In genomic region chr2:229252996-229253395, GRCh38 we compare ENCODE assay signal across 23 cellular contexts. TPM values are rescaled to one million over a fixed set of nuclear protein-coding genes. Genes with fewer than 3 reads are reported as not detected.
"Had no signal": no experiment of that assay in that cellular context is flagged by ENCODE, and none has a peak within 500 bp of the region (broad histone marks: within the 10 kb centered on the region; RNA-seq: fewer than 3 reads in every experiment).

No MANE protein-coding gene starts in this region.

- H3K4me3 ChIP-seq: breast epithelium, MG63 had no signal

- H3K4me1 ChIP-seq: breast epithelium had no signal

- H3K27me3 ChIP-seq: breast epithelium, MG63 had no signal

- ATAC-seq: activated CD4-positive, CD25-positive, alpha-beta regulatory T cell treated with anti-CD3 and anti-CD28 coated beads, Interleukin-2, amount 50 U/mL, for 24 hours; activated CD8-positive, alpha-beta T cell treated with anti-CD3 and anti-CD28 coated beads for 36 hours; activated T-cell treated with anti-CD3 and anti-CD28 coated beads, Interleukin-2, amount 50 U/mL, for 72 hours; Panc1 had no signal

- H3K9me3 ChIP-seq: breast epithelium, MG63 had no signal

- H3K36me3 ChIP-seq: breast epithelium had no signal

- H3K27ac ChIP-seq: breast epithelium, RWPE1 had no signal

- DNase-seq: activated CD4-positive, alpha-beta T cell treated with anti-CD3 and anti-CD28 coated beads for 4 hours; activated CD8-positive, alpha-beta memory T cell treated with anti-CD3 and anti-CD28 coated beads, Interleukin-2, amount 50 U/mL, for 4 hours; activated CD8-positive, alpha-beta T cell treated with anti-CD3 and anti-CD28 coated beads for 36 hours; activated gamma-delta T cell treated with Interleukin-2 at 50 U/mL for 16 hours; activated naive CD4-positive, alpha-beta T cell treated with anti-CD3 and anti-CD28 coated beads, Interleukin-2, amount 10 ng/mL, durations not matched to agents 7 days and 5 days; activated naive CD8-positive, alpha-beta T cell treated with anti-CD3 and anti-CD28 coated beads for 36 hours; activated T-cell treated with anti-CD3 and anti-CD28 coated beads, Interleukin-2, amount 50 U/mL, for 72 hours; MG63; NCI-H1105; NCI-H1436; NCI-H1694 treated with DMSO at 0.1 percent for 48 hours; NCI-H2029 treated with DMSO at 0.1 percent for 48 hours; NCI-H345; NCI-H510A; NCI-H526 treated with DMSO at 0.1 percent for 48 hours; NK-92 treated with Interleukin-12 subunit alpha and Interleukin-12 subunit beta, amount 100 ng/mL, for 24 hours; OCI-M1; SHP77 treated with DMSO at 0.1 percent for 48 hours had no signal

RNA-seq across cellular contexts. Expression of gene PID1, which starts 18.1 kb away (rescaled TPM):
- total RNA-seq: activated CD8-positive, alpha-beta T cell treated with anti-CD3 and anti-CD28 coated beads for 36 hours; activated naive CD8-positive, alpha-beta T cell treated with anti-CD3 and anti-CD28 coated beads for 36 hours; activated T-cell treated with anti-CD3 and anti-CD28 coated beads, Interleukin-2, amount 50 U/mL, for 72 hours; activated T-helper 2 cell treated with anti-CD3 and anti-CD28 coated beads, Interferon-gamma antibody, Interleukin-2, Interleukin-4, amounts not matched to agents 10 μg/mL and 5 μg/mL and 100 μg/mL, durations not matched to agents 14 hours and 24 hours and 36 hours had no signal
